Comparison of ENCODE assay signal across 8 cellular contexts in the genomic region with DNA sequence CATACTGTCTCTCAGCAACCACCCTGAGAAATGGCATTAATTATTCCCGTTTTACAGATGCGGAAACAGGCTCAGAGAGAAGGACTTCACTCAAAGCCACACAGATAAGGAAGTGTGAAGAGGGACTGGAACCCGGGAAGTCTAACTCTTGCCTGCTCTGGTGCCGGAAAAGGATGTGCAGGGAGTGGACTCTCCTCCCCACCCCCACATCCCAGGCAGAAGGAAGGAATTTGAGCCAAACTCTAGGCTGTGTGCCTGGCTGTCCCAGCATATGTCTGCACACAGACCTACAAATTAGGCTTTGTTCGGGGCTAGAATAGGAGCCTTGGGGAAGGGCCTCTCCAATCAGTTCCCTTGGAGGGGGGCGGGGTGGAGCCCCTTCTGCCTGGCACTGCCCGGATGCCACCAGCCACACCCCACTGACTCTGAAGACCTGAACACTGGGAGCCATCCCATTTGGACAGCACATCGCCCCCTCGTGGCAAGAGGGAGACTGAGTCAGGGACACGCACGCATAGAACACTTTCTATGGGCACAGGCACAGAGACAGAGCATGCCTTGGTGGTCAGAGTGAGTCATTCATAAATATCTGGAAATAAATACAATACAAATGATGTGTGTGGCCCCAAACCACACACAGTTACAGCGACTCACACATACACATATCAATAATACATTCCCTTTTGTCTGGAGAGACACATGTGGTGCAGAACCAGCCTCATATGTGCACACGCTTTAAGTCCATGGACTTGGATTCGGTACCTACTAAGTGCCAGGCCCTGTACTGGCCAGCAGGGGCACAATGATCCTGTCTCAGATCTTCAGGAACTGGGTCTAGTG. TPM values are rescaled to one million over a fixed set of nuclear protein-coding genes. Genes with fewer than 3 reads are reported as not detected.
A peak's percentile ranks its signal among the peaks of the same experiment; 100 is the strongest.
DNase-seq lines count a peak whose midpoint lies in the region; ATAC-seq and TF ChIP-seq lines count a peak whose summit lies in the region.

No MANE protein-coding gene starts in this region.

- no peaks in the 10 kb centered on the region for H3K36me3 ChIP-seq in OCI-LY3 (replicated peaks; ENCODE audit: low read depth, low read length)
- H3K36me3 ChIP-seq in esophagus muscularis mucosa, result no peaks in the 10 kb centered on the region

- H3K27me3 ChIP-seq in OCI-LY3 (ENCODE audit: low read depth, low read length) (peaks cover 9% of the 10 kb centered on the region), esophagus muscularis mucosa (peaks cover 0 to 22% (median 0%) of the 10 kb centered on the region in 4 donors)

- no peak overlapping the region for H3K4me3 Mint-ChIP-seq in natural killer cell treated with Interleukin-12 subunit alpha and Interleukin-12 subunit beta and Interleukin-15 and Interleukin-18, amount 100 ng/mL, for 72 hours
- H3K4me3 Mint-ChIP-seq in stimulated activated naive CD8-positive, alpha-beta T cell treated with anti-CD3 and anti-CD28 coated beads, Interleukin-15, amount 100 ng/mL, for 72 hours, result peak overlapping the region; percentile 21 to 34

- H3K9me3 Mint-ChIP-seq in natural killer cell treated with Interleukin-12 subunit alpha and Interleukin-12 subunit beta and Interleukin-15 and Interleukin-18, amount 100 ng/mL, for 72 hours, result no peaks in the 10 kb centered on the region
- no peaks in the 10 kb centered on the region for H3K9me3 Mint-ChIP-seq in stimulated activated naive CD8-positive, alpha-beta T cell treated with anti-CD3 and anti-CD28 coated beads, Interleukin-15, amount 100 ng/mL, for 72 hours

- H3K4me2 ChIP-seq in OCI-LY3 (ENCODE audit: low read length), result peak overlapping the region; percentile 37

- DNase-seq in CMK (ENCODE audit: low read depth), result peak; percentile 77
- DNase-seq in HT-29 (ENCODE audit: low spot score), result peak; percentile 95
- peak; percentile 70 for DNase-seq in activated T-cell treated with anti-CD3 and anti-CD28 coated beads for 4 hours
- DNase-seq in esophagus muscularis mucosa (ENCODE audit: extremely low spot score), result no peak
- DNase-seq in natural killer cell treated with Interleukin-12 subunit alpha and Interleukin-12 subunit beta and Interleukin-15 and Interleukin-18, amount 100 ng/mL, for 72 hours (ENCODE audit: low spot score), result peak; percentile 83
- DNase-seq in stimulated activated naive CD8-positive, alpha-beta T cell treated with anti-CD3 and anti-CD28 coated beads, Interleukin-15, amount 100 ng/mL, for 72 hours, result peak; percentile 74 to 87

- no peak overlapping the region for H3K27ac Mint-ChIP-seq in natural killer cell treated with Interleukin-12 subunit alpha and Interleukin-12 subunit beta and Interleukin-15 and Interleukin-18, amount 100 ng/mL, for 72 hours
- peak overlapping the region in 1 of 2 donors; percentile 89 for H3K27ac Mint-ChIP-seq in stimulated activated naive CD8-positive, alpha-beta T cell treated with anti-CD3 and anti-CD28 coated beads, Interleukin-15, amount 100 ng/mL, for 72 hours

- intact Hi-C loops in esophagus muscularis mucosa (cut with DNase I), result loop anchor here (2.0 to 10.0 kb wide), 2 partner anchors 16 to 48 kb away; a partner anchor contains a TSS

- H3K79me2 ChIP-seq in OCI-LY3 (ENCODE audit: low read length), result no peaks in the 10 kb centered on the region

- ATAC-seq in GM19455 (IDR thresholded peaks at IDR 0.05; ENCODE audit: unreplicated experiment), result peak; percentile 80
- ATAC-seq in natural killer cell treated with Interleukin-12 subunit alpha and Interleukin-12 subunit beta and Interleukin-15 and Interleukin-18, amount 100 ng/mL, for 72 hours, result peak; percentile 84 to 85
- peak; percentile 95 for ATAC-seq in stimulated activated naive CD8-positive, alpha-beta T cell treated with anti-CD3 and anti-CD28 coated beads, Interleukin-15, amount 100 ng/mL, for 72 hours

- WGBS in esophagus muscularis mucosa, result 16% methylated on average over 14 of the region's 14 CpGs

- no peak overlapping the region for H2AFZ ChIP-seq in OCI-LY3 (ENCODE audit: low read depth, low read length)

- H3K9me3 ChIP-seq in OCI-LY3 (ENCODE audit: insufficient read depth, low read length), result no peaks in the 10 kb centered on the region
- H3K9me3 ChIP-seq in esophagus muscularis mucosa, result no peaks in the 10 kb centered on the region

- H3K4me1 ChIP-seq in OCI-LY3 (ENCODE audit: low read length) (peaks cover 12% of the 10 kb centered on the region), esophagus muscularis mucosa (peaks cover 32 to 47% (median 45%) of the 10 kb centered on the region in 4 donors)

- H3K4me1 Mint-ChIP-seq in natural killer cell treated with Interleukin-12 subunit alpha and Interleukin-12 subunit beta and Interleukin-15 and Interleukin-18, amount 100 ng/mL, for 72 hours (ENCODE audit: low read depth in 2 of 2), result peaks cover 8 to 13% of the 10 kb centered on the region in 2 donors
- peaks cover 29% of the 10 kb centered on the region for H3K4me1 Mint-ChIP-seq in stimulated activated naive CD8-positive, alpha-beta T cell treated with anti-CD3 and anti-CD28 coated beads, Interleukin-15, amount 100 ng/mL, for 72 hours

- H3K4me3 ChIP-seq in OCI-LY3 (ENCODE audit: low read length) (no peak overlapping the region), esophagus muscularis mucosa (peak overlapping the region in 1 of 4 donors; percentile 5)

- no peak overlapping the region for H3K27ac ChIP-seq in OCI-LY3 (ENCODE audit: low read length)
- peak overlapping the region; percentile 42 to 72 (median 58) for H3K27ac ChIP-seq in esophagus muscularis mucosa (replicated peaks in 1 of 4)

- no peak for TF ChIP-seq POLR2A in esophagus muscularis mucosa (IDR thresholded peaks at IDR 0.05; ENCODE audit: low read depth)

- H4K20me1 ChIP-seq in OCI-LY3 (ENCODE audit: insufficient read depth, low read length), result no peaks in the 10 kb centered on the region

- no peak overlapping the region for H3K9ac ChIP-seq in OCI-LY3 (ENCODE audit: low read length)

- no peaks in the 10 kb centered on the region for H3K36me3 Mint-ChIP-seq in natural killer cell treated with Interleukin-12 subunit alpha and Interleukin-12 subunit beta and Interleukin-15 and Interleukin-18, amount 100 ng/mL, for 72 hours

- TF ChIP-seq CTCF in OCI-LY3 (IDR thresholded peaks at IDR 0.05; ENCODE audit: low read depth, low read length), result peak; percentile 68
- peak; percentile 88 to 94 (median 90) for TF ChIP-seq CTCF in esophagus muscularis mucosa (IDR thresholded peaks at IDR 0.05)

- no peak for TF ChIP-seq EP300 in esophagus muscularis mucosa (IDR thresholded peaks at IDR 0.05)

- peaks cover 20 to 26% of the 10 kb centered on the region in 2 donors for H3K27me3 Mint-ChIP-seq in natural killer cell treated with Interleukin-12 subunit alpha and Interleukin-12 subunit beta and Interleukin-15 and Interleukin-18, amount 100 ng/mL, for 72 hours
- H3K27me3 Mint-ChIP-seq in stimulated activated naive CD8-positive, alpha-beta T cell treated with anti-CD3 and anti-CD28 coated beads, Interleukin-15, amount 100 ng/mL, for 72 hours, result peaks cover 46% of the 10 kb centered on the region

RNA-seq across cellular contexts. Expression of a gene that starts 13.1 kb away (rescaled TPM):
- total RNA-seq in HT-29 (2014; rRNA removed; shearing (Covaris generic)), result 154 and 172 TPM in 2 replicates
- 100 to 1,000 TPM in 3 of 4 donors, 10 to 100 TPM in 1; 90.5 to 209 (median 162) TPM for total RNA-seq in esophagus muscularis mucosa
- total RNA-seq in natural killer cell treated with Interleukin-12 subunit alpha and Interleukin-12 subunit beta and Interleukin-15 and Interleukin-18, amount 100 ng/mL, for 72 hours, result 1 to 10 TPM; 6.2 to 6.4 TPM

RNA-seq across cellular contexts. Expression of a gene that starts 18.2 kb away (rescaled TPM):
- total RNA-seq in HT-29 (2014; rRNA removed; shearing (Covaris generic)), result 6.3 and 7.4 TPM in 2 replicates
- total RNA-seq in esophagus muscularis mucosa, result under 1 TPM; under 0.01 to 0.75 (median 0.39) TPM
- under 1 TPM; 0.17 to 0.62 TPM for total RNA-seq in natural killer cell treated with Interleukin-12 subunit alpha and Interleukin-12 subunit beta and Interleukin-15 and Interleukin-18, amount 100 ng/mL, for 72 hours

RNA-seq across cellular contexts. Expression of a gene that starts 18.3 kb away (rescaled TPM):
- total RNA-seq in HT-29 (2014; rRNA removed; shearing (Covaris generic)), result 90.8 and 101 TPM in 2 replicates
- total RNA-seq in esophagus muscularis mucosa, result 10 to 100 TPM; 40.9 to 95.5 (median 76.1) TPM
- total RNA-seq in natural killer cell treated with Interleukin-12 subunit alpha and Interleukin-12 subunit beta and Interleukin-15 and Interleukin-18, amount 100 ng/mL, for 72 hours, result 10 to 100 TPM; 12.5 to 21.1 TPM

RNA-seq across cellular contexts. Expression of a gene that starts 25.4 kb away (rescaled TPM):
- total RNA-seq in HT-29 (2014; rRNA removed; shearing (Covaris generic)), result 15.9 and 18.8 TPM in 2 replicates
- 10 to 100 TPM in 2 of 4 donors, 1 to 10 TPM in 2; 3.7 to 11.1 (median 9.0) TPM for total RNA-seq in esophagus muscularis mucosa
- total RNA-seq in natural killer cell treated with Interleukin-12 subunit alpha and Interleukin-12 subunit beta and Interleukin-15 and Interleukin-18, amount 100 ng/mL, for 72 hours, result 10 to 100 TPM; 13.6 to 34.2 TPM

RNA-seq across cellular contexts. Expression of a gene that starts 25.4 kb away (rescaled TPM):
- 141 and 174 TPM in 2 replicates for total RNA-seq in HT-29 (2014; rRNA removed; shearing (Covaris generic))
- 10 to 100 TPM; 54.4 to 98.8 (median 82.4) TPM for total RNA-seq in esophagus muscularis mucosa
- 10 to 100 TPM; 52.3 to 60.7 TPM for total RNA-seq in natural killer cell treated with Interleukin-12 subunit alpha and Interleukin-12 subunit beta and Interleukin-15 and Interleukin-18, amount 100 ng/mL, for 72 hours

Comparison
In these comparisons a context has a peak if more than half of its experiments do, and no peak if none do; other contexts are left out.
1. RNA of a gene that starts 13.1 kb away (total RNA-seq): 90.5 to 209 TPM in esophagus muscularis mucosa and 154 to 172 TPM in HT-29; 6.2 to 6.4 TPM in natural killer cell treated with Interleukin-12 subunit alpha and Interleukin-12 subunit beta and Interleukin-15 and Interleukin-18, amount 100 ng/mL, for 72 hours; every median in the first group is over 10 times any median in the second.
2. Peak in every context shown above with its lines, with median percentiles within 50 percentile points of each other: ATAC-seq.